1 cellular context compared by ENCODE assay signal in genomic region chr5:122076669-122077450, GRCh38.
TF ChIP-seq lines count a peak whose summit lies in the region.

No MANE protein-coding gene starts in this region.

TF ChIP-seq in WTC11, 78 proteins besides CTCF, POLR2A, EP300 and RAD21 (continued from another document):
- TF ChIP-seq ARID4B (CRISPR knock-in tag; IDR thresholded peaks at IDR 0.05; ENCODE audit: borderline replicate concordance) (no peak), MYBL2 (CRISPR knock-in tag; IDR thresholded peaks at IDR 0.05) (no peak), IRF1 (CRISPR knock-in tag; IDR thresholded peaks at IDR 0.05) (no peak), ZNF425 (CRISPR knock-in tag; conservative IDR thresholded peaks at IDR 0.05) (no peak), GRHL2 (CRISPR knock-in tag; IDR thresholded peaks at IDR 0.05; ENCODE audit: insufficient replicate concordance, severe bottlenecking) (no peak), SP1 (CRISPR knock-in tag; conservative IDR thresholded peaks at IDR 0.05) (no peak), NR1H2 (CRISPR knock-in tag; IDR thresholded peaks at IDR 0.05) (no peak), GTF2I (CRISPR knock-in tag; conservative IDR thresholded peaks at IDR 0.05) (no peak), ZNF281 (CRISPR knock-in tag; IDR thresholded peaks at IDR 0.05) (no peak), TEAD1 (CRISPR knock-in tag; IDR thresholded peaks at IDR 0.05) (no peak), NR3C1 (CRISPR knock-in tag; conservative IDR thresholded peaks at IDR 0.05; ENCODE audit: low read depth) (0 out of 2 replicates have a peak, but pooled peaks have one; percentile 66), STAT6 (CRISPR knock-in tag; conservative IDR thresholded peaks at IDR 0.05; ENCODE audit: low read depth) (no peak), CBFB (CRISPR knock-in tag; IDR thresholded peaks at IDR 0.05; ENCODE audit: low read depth) (no peak), ZNF138 (CRISPR knock-in tag; conservative IDR thresholded peaks at IDR 0.05) (peak; percentile 59; the same call in 1 of the 2 replicates), E2F1 (CRISPR knock-in tag; IDR thresholded peaks at IDR 0.05) (no peak), JUN (CRISPR knock-in tag; IDR thresholded peaks at IDR 0.05) (no peak), GABPB1 (CRISPR knock-in tag; IDR thresholded peaks at IDR 0.05) (peak; percentile 34; the same call in 1 of the 2 replicates), EMX1 (CRISPR knock-in tag; IDR thresholded peaks at IDR 0.05) (no peak), TCF7 (CRISPR knock-in tag; IDR thresholded peaks at IDR 0.05; ENCODE audit: low read depth) (no peak), ESRRA (CRISPR knock-in tag; IDR thresholded peaks at IDR 0.05; ENCODE audit: borderline replicate concordance) (no peak), RELA (CRISPR knock-in tag; IDR thresholded peaks at IDR 0.05; ENCODE audit: borderline replicate concordance) (no peak)
TF ChIP-seq in WTC11: peak in this region for 4.
